In the genomic region with DNA sequence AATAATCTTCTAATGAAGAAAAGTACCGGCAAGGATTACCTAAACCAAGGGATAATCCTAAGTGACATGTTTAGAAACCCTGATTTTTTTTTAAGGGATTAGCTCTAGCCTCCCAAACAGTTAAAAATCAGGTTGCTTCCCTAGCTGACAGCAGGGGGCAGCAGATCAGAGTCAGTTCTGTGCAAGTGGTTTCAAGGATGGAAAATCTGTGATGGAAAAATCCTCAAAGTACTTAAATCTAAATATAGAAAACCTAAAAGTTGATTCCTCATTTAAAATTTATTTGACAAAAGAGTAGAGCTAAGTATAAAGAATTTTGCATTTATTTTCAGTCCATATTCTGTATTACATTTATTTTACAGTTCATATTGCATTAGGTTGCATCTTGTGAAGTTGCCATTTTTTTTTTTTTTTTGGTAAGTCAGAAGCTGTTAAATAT, we compare ENCODE assay signal across 8 cellular contexts.
DNase-seq lines count a peak whose midpoint lies in the region; ATAC-seq and TF ChIP-seq lines count a peak whose summit lies in the region.

No MANE protein-coding gene starts in this region.

- no peaks in the 10 kb centered on the region for H3K4me1 ChIP-seq in right lobe of liver

- no peaks in the 10 kb centered on the region for H3K36me3 ChIP-seq in right lobe of liver

- 23% methylated on average over 1 of the region's 1 CpG for WGBS in right lobe of liver (ENCODE audit: insufficient coverage, low coverage, low lambda C conversion rate, missing lambda C conversion rate)

- peak; percentile 62 to 69 (median 65) for ATAC-seq in right lobe of liver

- peak overlapping the region; percentile 3 for H3K27ac ChIP-seq in caudate nucleus (ENCODE audit: low read depth, low read length)
- H3K27ac ChIP-seq in right lobe of liver = no peak overlapping the region

- H3K4me3 ChIP-seq in right lobe of liver = no peak overlapping the region

- peak; percentile 71 for DNase-seq in GM03348 (ENCODE audit: low spot score)
- DNase-seq in HCEC 1CT = peak; percentile 62
- DNase-seq in NCI-H146 (lab: John Stamatoyannopoulos, UW) = peak; percentile 75
- peak in 4 of 5 donors; percentile 10 to 42 (median 12) for DNase-seq in T-helper 1 cell
- DNase-seq in caudate nucleus (lab: John Stamatoyannopoulos, UW) = peak in 40 of 61 donors; percentile 4 to 72 (median 30)
- DNase-seq in right lobe of liver = peak in 1 of 3 donors; percentile 35
- DNase-seq in stimulated activated naive CD4-positive, alpha-beta T cell treated with Interleukin-2 at 50 U/mL for 16 hours (lab: John Stamatoyannopoulos, UW) = peak; percentile 5
- DNase-seq in DMS79 (lab: John Stamatoyannopoulos, UW) = no peak

- TF ChIP-seq POLR2A in right lobe of liver (IDR thresholded peaks at IDR 0.05) = no peak

- TF ChIP-seq CTCF in right lobe of liver (IDR thresholded peaks at IDR 0.05) = peak; percentile 35 to 80 (median 77)

- intact Hi-C loops in right lobe of liver (cut with DNase I) = no loop called here

- no peaks in the 10 kb centered on the region for H3K27me3 ChIP-seq in right lobe of liver

- H3K9me3 ChIP-seq in right lobe of liver = no peaks in the 10 kb centered on the region
